In the genomic region with DNA sequence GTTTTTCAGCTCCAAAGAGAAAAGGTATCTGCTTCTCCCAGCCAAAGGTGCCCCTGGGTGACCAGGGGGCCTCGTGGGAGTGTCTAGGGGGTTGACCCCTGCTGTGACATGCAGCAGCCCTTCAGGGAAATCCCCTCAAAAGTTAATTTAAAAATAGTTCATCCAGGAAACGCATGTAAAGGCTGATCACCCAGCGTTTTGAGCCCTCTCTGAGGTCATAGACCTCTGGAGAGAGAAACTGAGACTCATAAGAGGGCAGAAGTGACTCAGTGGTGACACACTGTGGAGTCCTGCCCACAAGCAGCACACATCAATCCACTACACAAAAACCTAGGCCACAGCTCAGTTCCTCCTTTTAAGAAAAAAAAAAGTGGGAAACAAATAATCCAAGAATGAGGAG, we compare ENCODE assay signal across 10 cellular contexts. TPM values are rescaled to one million over a fixed set of nuclear protein-coding genes. Genes with fewer than 3 reads are reported as not detected.
DNase-seq lines count a peak whose midpoint lies in the region; ATAC-seq, FAIRE-seq and TF ChIP-seq lines count a peak whose summit lies in the region.
"Had no signal": no experiment of that assay in that cellular context is flagged by ENCODE, and none has a peak within 500 bp of the region (broad histone marks: within the 10 kb centered on the region; RNA-seq: fewer than 3 reads in every experiment).

No MANE protein-coding gene starts in this region.

- no peaks in the 10 kb centered on the region for H4K20me1 ChIP-seq in SU-DHL-6 (ENCODE audit: low read depth, low read length)
- H4K20me1 ChIP-seq in K562 (replicated peaks; ENCODE audit: control insufficient read depth, insufficient read depth, low read length) = no peaks in the 10 kb centered on the region

- no peak overlapping the region for H3K9ac ChIP-seq in SU-DHL-6 (ENCODE audit: low read length)
- H3K9ac ChIP-seq in K562 (ENCODE audit: insufficient read depth in 1 of 2, low read depth in 2 of 2, low read length in 2 of 2) = no peak overlapping the region

- H3K27ac ChIP-seq in SU-DHL-6 (ENCODE audit: low read depth, low read length) = no peak overlapping the region
- H3K27ac ChIP-seq in K562 (ENCODE audit: extremely low read depth, low read depth, low read length) = no peak overlapping the region

- no peaks in the 10 kb centered on the region for H3K36me3 Mint-ChIP-seq in stimulated activated effector memory CD8-positive, alpha-beta T cell treated with anti-CD3 and anti-CD28 coated beads, Interleukin-12 subunit alpha, Interleukin-12 subunit beta, amount 100 ng/mL, for 72 hours

- no peaks in the 10 kb centered on the region for H3K4me1 ChIP-seq in K562 (replicated peaks in 1 of 2; ENCODE audit: control insufficient read depth in 2 of 2, insufficient read depth in 2 of 2, low read length in 2 of 2)

- POLR2A ChIA-PET in K562 (lab: Yijun Ruan, JAX) = no interaction called here

- no peaks in the 10 kb centered on the region for H3F3A ChIP-seq in SU-DHL-6 (ENCODE audit: insufficient read depth)

- TF ChIP-seq CTCF in SU-DHL-6 (IDR thresholded peaks at IDR 0.05; ENCODE audit: insufficient read depth, low read length, poor library complexity, severe bottlenecking) (no peak), K562 (IDR thresholded peaks at IDR 0.05 in 2 of 3, conservative IDR thresholded peaks at IDR 0.05 in 1 of 3; ENCODE audit: insufficient read depth in 2 of 3, low read depth in 1 of 3, low read length in 3 of 3) (no peak)

- 10% methylated on average over 3 of the region's 3 CpGs for WGBS in K562 (ENCODE audit: insufficient coverage, low coverage, missing lambda C conversion rate)

- H3K9me3 ChIP-seq in SU-DHL-6 (ENCODE audit: insufficient read depth, low read length) (no peaks in the 10 kb centered on the region), K562 (replicated peaks; ENCODE audit: control insufficient read depth, insufficient read depth, low read depth, low read length) (no peaks in the 10 kb centered on the region; the same call in 1 of the 2 replicates)

- H3K36me3 ChIP-seq in SU-DHL-6 (ENCODE audit: low read length) (no peaks in the 10 kb centered on the region), K562 (ENCODE audit: control insufficient read depth, insufficient read depth, low read length) (no peaks in the 10 kb centered on the region)

- peaks cover 3% of the 10 kb centered on the region; the same call in 1 of the 2 replicates for H3K27me3 ChIP-seq in SU-DHL-6 (ENCODE audit: low read length)
- no peaks in the 10 kb centered on the region for H3K27me3 ChIP-seq in K562 (ENCODE audit: control insufficient read depth in 2 of 2, insufficient read depth in 2 of 2, low read length in 2 of 2)

- H3K4me3 ChIP-seq in SU-DHL-6 (ENCODE audit: insufficient read depth, low read length, poor library complexity, severe bottlenecking) (no peak overlapping the region), K562 (no peak overlapping the region)

- H3K27ac Mint-ChIP-seq in stimulated activated effector memory CD8-positive, alpha-beta T cell treated with anti-CD3 and anti-CD28 coated beads, Interleukin-12 subunit alpha, Interleukin-12 subunit beta, amount 100 ng/mL, for 72 hours = peak overlapping the region; percentile 67

- BruUV-seq in K562 (replicated peaks; lab: Mats Ljungman, UMichigan) = no TSS peak

- ATAC-seq in K562 = no peak
- ATAC-seq in stimulated activated effector memory CD8-positive, alpha-beta T cell treated with anti-CD3 and anti-CD28 coated beads, Interleukin-12 subunit alpha, Interleukin-12 subunit beta, amount 100 ng/mL, for 72 hours = peak; percentile 98
- ATAC-seq in HG02870 (IDR thresholded peaks at IDR 0.05; ENCODE audit: unreplicated experiment) = no peak

- TF ChIP-seq RAD21 in K562 (CRISPR knock-in tag; conservative IDR thresholded peaks at IDR 0.05 in 1 of 2, IDR thresholded peaks at IDR 0.05 in 1 of 2) = no peak

- TF ChIP-seq POLR2A in K562 (conservative IDR thresholded peaks at IDR 0.05) = no peak

- H3K4me3 Mint-ChIP-seq in stimulated activated effector memory CD8-positive, alpha-beta T cell treated with anti-CD3 and anti-CD28 coated beads, Interleukin-12 subunit alpha, Interleukin-12 subunit beta, amount 100 ng/mL, for 72 hours = peak overlapping the region; percentile 48

- CTCF ChIA-PET in K562 (lab: Yijun Ruan, JAX; ENCODE audit: low intra/inter-chr PET ratio) = no interaction called here

- intact Hi-C loops in K562 (cut with micrococcal nuclease) = no loop called here

- H3K4me2 ChIP-seq in SU-DHL-6 (ENCODE audit: low read depth, low read length, poor library complexity, severe bottlenecking) (peak overlapping the region; percentile 6), K562 (ENCODE audit: insufficient read depth, low read length) (no peak overlapping the region)

- H3K9me2 ChIP-seq in SU-DHL-6 (replicated peaks; ENCODE audit: insufficient read depth, low read length) = no peaks in the 10 kb centered on the region

- H3K9me3 Mint-ChIP-seq in stimulated activated effector memory CD8-positive, alpha-beta T cell treated with anti-CD3 and anti-CD28 coated beads, Interleukin-12 subunit alpha, Interleukin-12 subunit beta, amount 100 ng/mL, for 72 hours = no peaks in the 10 kb centered on the region

- in situ Hi-C loops in K562 (cut with MboI) = no loop called here

- H3K9me1 ChIP-seq in K562 (ENCODE audit: control insufficient read depth, insufficient read depth, low read length) = no peaks in the 10 kb centered on the region

- H2AFZ ChIP-seq in SU-DHL-6 (ENCODE audit: low read depth, low read length, severe bottlenecking) (no peak overlapping the region), K562 (ENCODE audit: low read depth, low read length) (no peak overlapping the region)

- no peak for TF ChIP-seq EP300 in K562 (IDR thresholded peaks at IDR 0.05; ENCODE audit: low read length)

- DNase-seq in activated T-cell treated with anti-CD3 and anti-CD28 coated beads for 48 hours (ENCODE audit: low read depth) (peak; percentile 39), K562 (ENCODE audit: extremely low read depth in 1 of 4, low spot score in 3 of 4) (no peak), KG1 (lab: John Stamatoyannopoulos, UW) (no peak), NCI-H2029 (lab: John Stamatoyannopoulos, UW) (no peak)
- no peak for DNase-seq in activated T-cell treated with anti-CD3 and anti-CD28 coated beads, Interleukin-2, amount 50 U/mL, for 1 hour
- DNase-seq in stimulated activated effector memory CD8-positive, alpha-beta T cell treated with anti-CD3 and anti-CD28 coated beads, Interleukin-12 subunit alpha, Interleukin-12 subunit beta, amount 100 ng/mL, for 72 hours (ENCODE audit: low spot score in 2 of 2) = peak in 1 of 2 donors; percentile 70
- DNase-seq: cerebellar nuclear complex, H7 had no signal

- no peaks in the 10 kb centered on the region for H3K79me2 ChIP-seq in SU-DHL-6 (ENCODE audit: insufficient read depth, low read length)
- no peaks in the 10 kb centered on the region for H3K79me2 ChIP-seq in K562 (ENCODE audit: control insufficient read depth, insufficient read depth, low read length)

- FAIRE-seq in K562 (lab: Jason Lieb, UNC) = no peak

- peaks cover 29% of the 10 kb centered on the region for H3K4me1 Mint-ChIP-seq in stimulated activated effector memory CD8-positive, alpha-beta T cell treated with anti-CD3 and anti-CD28 coated beads, Interleukin-12 subunit alpha, Interleukin-12 subunit beta, amount 100 ng/mL, for 72 hours

RNA-seq across cellular contexts. Expression of a gene that starts 11.9 kb away (rescaled TPM):
- total RNA-seq in K562 (2011; cell fraction: chromatin; rRNA removed; ENCODE audit: low replicate concordance) = 0.51 and 1.8 TPM in 2 replicates
- 1.8 and 2.2 TPM in 2 replicates for total RNA-seq in K562 (2011; cell fraction: nucleolus; rRNA removed)
- total RNA-seq in K562 (2011; cell fraction: nucleoplasm; rRNA removed) = 1.1 TPM in 1 of 2 replicates, not detected in the other
- total RNA-seq in K562 (2014; rRNA removed) (0.61 TPM in 1 of 2 replicates, not detected in the other), K562 (2014; rRNA removed; fragmentation: Illumina TruSeq; extraction: Trizol) (not detected in 2 replicates), K562 (2015; rRNA removed; fragmentation: Illumina TruSeq; extraction: Trizol) (not detected in 2 replicates), K562 (2021) (0.31 and 0.42 TPM in 2 replicates)
- polyA plus RNA-seq in K562 (2011; rRNA removed) (0.08 TPM in 1 of 2 replicates, not detected in the other), K562 (2014; fragmentation: Illumina TruSeq; extraction: Trizol) (not detected in 2 replicates), K562 (2014; fragmentation: Nextera tagmentation; extraction: Ambion mirVana) (not detected), K562 (2014; rRNA removed) (0.38 TPM in 1 of 2 replicates, not detected in the other)
- polyA plus RNA-seq in K562 (2011; cell fraction: cytosol; rRNA removed) = not detected in 2 replicates
- polyA plus RNA-seq in K562 (2011; cell fraction: nucleus; rRNA removed) = 0.15 and 0.43 TPM in 2 replicates
- polyA plus RNA-seq in K562 (2012) = 0.90 and 1.00 TPM in 2 replicates
- polyA minus RNA-seq in K562 (2011; rRNA and poly(A)+ RNA removed) = not detected in 2 replicates
- not detected in 2 replicates for polyA minus RNA-seq in K562 (2011; cell fraction: cytosol; rRNA and poly(A)+ RNA removed)
- 0.33 and 0.67 TPM in 2 replicates for polyA minus RNA-seq in K562 (2011; cell fraction: nucleus; rRNA and poly(A)+ RNA removed)

RNA-seq across cellular contexts. Expression of a gene that starts 20.4 kb away (rescaled TPM):
- 1.3 TPM in 1 of 2 replicates, not detected in the other for total RNA-seq in K562 (2011; cell fraction: chromatin; rRNA removed; ENCODE audit: low replicate concordance)
- 0.50 and 0.66 TPM in 2 replicates for total RNA-seq in K562 (2011; cell fraction: nucleolus; rRNA removed)
- total RNA-seq in K562 (2011; cell fraction: nucleoplasm; rRNA removed) = 0.29 and 1.1 TPM in 2 replicates
- total RNA-seq in K562 (2014; rRNA removed) (not detected in 2 replicates), K562 (2014; rRNA removed; fragmentation: Illumina TruSeq; extraction: Trizol) (not detected in 2 replicates), K562 (2015; rRNA removed; fragmentation: Illumina TruSeq; extraction: Trizol) (not detected in 2 replicates), K562 (2021) (0.38 and 0.40 TPM in 2 replicates)
- polyA plus RNA-seq in K562 (2011; rRNA removed) (0.12 TPM in 1 of 2 replicates, not detected in the other), K562 (2014; fragmentation: Illumina TruSeq; extraction: Trizol) (not detected in 2 replicates), K562 (2014; fragmentation: Nextera tagmentation; extraction: Ambion mirVana) (not detected), K562 (2014; rRNA removed) (0.01 TPM in 1 of 2 replicates, not detected in the other)
- 0.12 and 0.21 TPM in 2 replicates for polyA plus RNA-seq in K562 (2011; cell fraction: cytosol; rRNA removed)
- 0.14 and 0.65 TPM in 2 replicates for polyA plus RNA-seq in K562 (2011; cell fraction: nucleus; rRNA removed)
- 0.55 and 1.1 TPM in 2 replicates for polyA plus RNA-seq in K562 (2012)
- polyA minus RNA-seq in K562 (2011; rRNA and poly(A)+ RNA removed) = not detected in 2 replicates
- not detected in 2 replicates for polyA minus RNA-seq in K562 (2011; cell fraction: cytosol; rRNA and poly(A)+ RNA removed)
- 0.27 TPM in 1 of 2 replicates, not detected in the other for polyA minus RNA-seq in K562 (2011; cell fraction: nucleus; rRNA and poly(A)+ RNA removed)
- total RNA-seq: H7 had no signal

RNA-seq across cellular contexts. Expression of a gene that starts 54.1 kb away (rescaled TPM):
- total RNA-seq in K562 (2011; cell fraction: chromatin; rRNA removed; ENCODE audit: low replicate concordance) = 47.1 and 160 TPM in 2 replicates
- total RNA-seq in K562 (2011; cell fraction: nucleolus; rRNA removed) = 99.4 and 106 TPM in 2 replicates
- 49.9 and 63.9 TPM in 2 replicates for total RNA-seq in K562 (2011; cell fraction: nucleoplasm; rRNA removed)
- total RNA-seq in K562 (2014; rRNA removed) (22.4 and 23.3 TPM in 2 replicates), K562 (2014; rRNA removed; fragmentation: Illumina TruSeq; extraction: Trizol) (1.7 and 4.4 TPM in 2 replicates), K562 (2015; rRNA removed; fragmentation: Illumina TruSeq; extraction: Trizol) (10.3 and 10.9 TPM in 2 replicates), K562 (2021) (26.0 and 30.8 TPM in 2 replicates)
- polyA plus RNA-seq in K562 (2011; rRNA removed) (15.2 and 25.7 TPM in 2 replicates), K562 (2014; fragmentation: Illumina TruSeq; extraction: Trizol) (5.1 and 10.1 TPM in 2 replicates), K562 (2014; fragmentation: Nextera tagmentation; extraction: Ambion mirVana) (under 1 TPM; 0.39 to 0.52 TPM), K562 (2014; rRNA removed) (26.5 and 29.0 TPM in 2 replicates)
- 10.4 and 20.9 TPM in 2 replicates for polyA plus RNA-seq in K562 (2011; cell fraction: cytosol; rRNA removed)
- 136 and 197 TPM in 2 replicates for polyA plus RNA-seq in K562 (2011; cell fraction: nucleus; rRNA removed)
- 28.7 and 36.6 TPM in 2 replicates for polyA plus RNA-seq in K562 (2012)
- polyA minus RNA-seq in K562 (2011; rRNA and poly(A)+ RNA removed) = 4.4 and 10.4 TPM in 2 replicates
- polyA minus RNA-seq in K562 (2011; cell fraction: cytosol; rRNA and poly(A)+ RNA removed) = 14.4 and 21.0 TPM in 2 replicates
- 33.7 and 35.7 TPM in 2 replicates for polyA minus RNA-seq in K562 (2011; cell fraction: nucleus; rRNA and poly(A)+ RNA removed)
